30 cellular contexts compared by ENCODE assay signal in genomic region chr7:150397376-150398107, GRCh38. TPM values are rescaled to one million over a fixed set of nuclear protein-coding genes. Genes with fewer than 3 reads are reported as not detected.
"Had no signal": no experiment of that assay in that cellular context is flagged by ENCODE, and none has a peak within 500 bp of the region (broad histone marks: within the 10 kb centered on the region; RNA-seq: fewer than 3 reads in every experiment).

No MANE protein-coding gene starts in this region.

- H3K27ac Mint-ChIP-seq: activated naive CD4-positive, alpha-beta T cell treated with anti-CD3 and anti-CD28 coated beads, Interleukin-2, amount 50 U/mL, for 72 hours; effector memory CD8-positive, alpha-beta T cell; naive B cell; neural progenitor cell; stimulated activated effector memory CD8-positive, alpha-beta T cell treated with anti-CD3 and anti-CD28 coated beads, Interleukin-12 subunit alpha, Interleukin-12 subunit beta, amount 100 ng/mL, for 72 hours had no signal

- H3K4me3 Mint-ChIP-seq: central memory CD8-positive, alpha-beta T cell; effector memory CD8-positive, alpha-beta T cell; naive B cell; neural progenitor cell; stimulated activated effector memory CD8-positive, alpha-beta T cell treated with anti-CD3 and anti-CD28 coated beads, Interleukin-12 subunit alpha, Interleukin-12 subunit beta, amount 100 ng/mL, for 72 hours had no signal

- H3K36me3 Mint-ChIP-seq: activated naive CD4-positive, alpha-beta T cell treated with anti-CD3 and anti-CD28 coated beads, Interleukin-2, amount 50 U/mL, for 72 hours; naive B cell; stimulated activated effector memory CD8-positive, alpha-beta T cell treated with anti-CD3 and anti-CD28 coated beads, Interleukin-12 subunit alpha, Interleukin-12 subunit beta, amount 100 ng/mL, for 72 hours had no signal

- H3K4me1 ChIP-seq: colonic mucosa, prostate gland, upper lobe of left lung had no signal

- H3K27ac ChIP-seq: colonic mucosa, esophagus muscularis mucosa, neural progenitor cell, prostate gland, skin epidermis, testis, upper lobe of left lung had no signal

- H3K9me3 Mint-ChIP-seq: activated naive CD4-positive, alpha-beta T cell treated with anti-CD3 and anti-CD28 coated beads, Interleukin-2, amount 50 U/mL, for 72 hours; central memory CD8-positive, alpha-beta T cell; effector memory CD8-positive, alpha-beta T cell; naive B cell; neural progenitor cell; stimulated activated effector memory CD8-positive, alpha-beta T cell treated with anti-CD3 and anti-CD28 coated beads, Interleukin-12 subunit alpha, Interleukin-12 subunit beta, amount 100 ng/mL, for 72 hours had no signal

- H3K9me3 ChIP-seq: colonic mucosa, esophagus muscularis mucosa, prostate gland, testis, upper lobe of left lung had no signal

- H3K27me3 ChIP-seq: colonic mucosa, dorsolateral prefrontal cortex, esophagus muscularis mucosa, neural progenitor cell, testis, upper lobe of left lung had no signal

- H3K4me1 Mint-ChIP-seq: central memory CD8-positive, alpha-beta T cell had no signal

- DNase-seq: activated CD4-positive, alpha-beta T cell treated with anti-CD3 and anti-CD28 coated beads for 4 hours; activated CD4-positive, alpha-beta T cell treated with anti-CD3 and anti-CD28 coated beads, Interleukin-2, amount 50 U/mL, for 48 hours; activated CD4-positive, CD25-positive, alpha-beta regulatory T cell; activated gamma-delta T cell; activated T-cell treated with anti-CD3 and anti-CD28 coated beads, Interleukin-2, amount 50 U/mL, for 48 hours; colonic mucosa; effector memory CD8-positive, alpha-beta T cell; hippocampal formation; left cardiac atrium; naive B cell; stimulated activated CD4-positive, alpha-beta T cell treated with anti-CD3 and anti-CD28 coated beads, Interleukin-1b, Interleukin-23, amount 100 ng/mL, for 48 hours; T-helper 9 cell; testis had no signal

- FAIRE-seq: astrocyte, frontal cortex, islet of Langerhans had no signal

- H3K9ac ChIP-seq: neural progenitor cell had no signal

- H3K4me3 ChIP-seq: colonic mucosa, dorsolateral prefrontal cortex, esophagus muscularis mucosa, lung, neural progenitor cell, prostate gland, skin epidermis, upper lobe of left lung had no signal

- H3K27me3 Mint-ChIP-seq: central memory CD8-positive, alpha-beta T cell; effector memory CD8-positive, alpha-beta T cell; naive B cell had no signal

- H3K36me3 ChIP-seq: colonic mucosa, neural progenitor cell, prostate gland had no signal

- ATAC-seq: activated naive CD4-positive, alpha-beta T cell treated with anti-CD3 and anti-CD28 coated beads, Interleukin-2, amount 50 U/mL, for 72 hours; effector memory CD8-positive, alpha-beta T cell; stimulated activated effector memory CD8-positive, alpha-beta T cell treated with anti-CD3 and anti-CD28 coated beads, Interleukin-12 subunit alpha, Interleukin-12 subunit beta, amount 100 ng/mL, for 72 hours had no signal

- H2AFZ ChIP-seq: neural progenitor cell had no signal

- H3K4me2 ChIP-seq: neural progenitor cell had no signal

RNA-seq across cellular contexts. Expression of gene GIMAP8, which starts 52.9 kb away (rescaled TPM):
- total RNA-seq: astrocyte, osteocyte, SK-MEL-5 had no signal

RNA-seq across cellular contexts. Expression of gene RARRES2, which starts 56.1 kb away (rescaled TPM):
- total RNA-seq: activated CD8-positive, alpha-beta memory T cell treated with anti-CD3 and anti-CD28 coated beads for 36 hours; osteocyte; SK-MEL-5; T-helper 1 cell treated with Interleukin-12 subunit alpha and Interleukin-12 subunit beta and Interleukin-4 antibody, amounts not matched to agents 30 ng/mL and 1 ng/mL, for 36 hours had no signal
